Comparison of ENCODE assay signal across 11 cellular contexts in the genomic region with DNA sequence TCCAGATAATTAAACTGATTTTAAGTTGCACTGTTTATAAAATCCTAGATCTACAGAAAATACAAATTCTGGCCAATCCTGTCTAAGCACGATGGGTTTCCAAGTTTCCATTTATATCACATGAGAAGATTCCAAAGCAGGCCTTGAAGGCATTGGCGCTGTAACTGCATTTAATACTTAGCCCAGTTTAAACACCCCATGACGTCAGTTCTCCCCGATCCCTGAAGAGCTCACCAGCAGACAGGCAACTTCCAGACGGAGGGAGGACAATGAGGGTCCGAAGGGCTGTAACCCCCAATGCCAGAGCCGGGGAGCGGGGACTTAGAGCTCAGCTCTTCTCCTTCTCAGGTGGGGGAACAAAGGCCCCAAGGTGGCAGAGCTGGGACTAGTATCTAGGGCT.
DNase-seq lines count a peak whose midpoint lies in the region; ATAC-seq and TF ChIP-seq lines count a peak whose summit lies in the region.
"Had no signal": no experiment of that assay in that cellular context is flagged by ENCODE, and none has a peak within 500 bp of the region (broad histone marks: within the 10 kb centered on the region; RNA-seq: fewer than 3 reads in every experiment).

No MANE protein-coding gene starts in this region.

- ATAC-seq in heart right ventricle (no peak), left ventricle myocardium superior (no peak), GM21515 (IDR thresholded peaks at IDR 0.05; ENCODE audit: unreplicated experiment) (no peak)
- ATAC-seq: A549, left colon had no signal

- H3K27ac Mint-ChIP-seq in nephron = peak overlapping the region; percentile 93 to 99 (median 97)

- H3K4me3 ChIP-seq in heart right ventricle (no peak overlapping the region), urinary bladder (ENCODE audit: low read depth, low read length) (no peak overlapping the region)
- H3K4me3 ChIP-seq: A549 had no signal

- no peaks in the 10 kb centered on the region for H3K9me3 ChIP-seq in heart right ventricle
- H3K9me3 ChIP-seq: A549 had no signal

- H3K36me3 Mint-ChIP-seq in nephron (ENCODE audit: low read depth) = peaks cover 3% of the 10 kb centered on the region

- peaks cover 6% of the 10 kb centered on the region for H3K27me3 Mint-ChIP-seq in nephron (ENCODE audit: low read depth)

- TF ChIP-seq CTCF in heart right ventricle (IDR thresholded peaks at IDR 0.05) = no peak
- no peak for TF ChIP-seq CTCF in nephron (IDR thresholded peaks at IDR 0.05; ENCODE audit: unreplicated experiment in 3 of 3)

- H3K4me1 ChIP-seq in heart right ventricle = peaks cover 34 to 97% (median 79%) of the 10 kb centered on the region in 9 donors
- no peaks in the 10 kb centered on the region for H3K4me1 ChIP-seq in urinary bladder (ENCODE audit: insufficient read depth)

- H3K9me3 Mint-ChIP-seq in nephron = no peaks in the 10 kb centered on the region

- peak overlapping the region in 1 of 3 experiments; percentile 73 for H3K4me3 Mint-ChIP-seq in nephron

- no peaks in the 10 kb centered on the region for H3K27me3 ChIP-seq in heart right ventricle

- H3K36me3 ChIP-seq in heart right ventricle (no peaks in the 10 kb centered on the region), urinary bladder (ENCODE audit: insufficient read depth) (no peaks in the 10 kb centered on the region)

- H3K4me1 Mint-ChIP-seq in nephron = peaks cover 85% of the 10 kb centered on the region

- H3K27ac ChIP-seq in heart right ventricle (peak overlapping the region; percentile 59 to 92 (median 84)), urinary bladder (ENCODE audit: low read depth) (peak overlapping the region; percentile 92)
- H3K27ac ChIP-seq: A549 had no signal

- no peak for DNase-seq in heart right ventricle
- no peak for DNase-seq in left ventricle myocardium superior
- DNase-seq in epidermal melanocyte (ENCODE audit: insufficient read length, low spot score) = peak; percentile 32
- no peak for DNase-seq in SHP77 treated with DMSO at 0.1 percent for 48 hours (lab: John Stamatoyannopoulos, UW)
- DNase-seq in activated T-cell treated with anti-CD3 and anti-CD28 coated beads, Interleukin-2, amount 50 U/mL, for 48 hours = no peak
- DNase-seq: activated T-cell treated with anti-CD3 and anti-CD28 coated beads for 4 hours had no signal

- WGBS in heart right ventricle, 2 donors = 72 to 74% methylated on average over 8 of the region's 8 CpGs
- WGBS in urinary bladder = 40% methylated on average over 8 of the region's 8 CpGs

- intact Hi-C loops in heart right ventricle (cut with DNase I) (loop anchor here in 7 of 10 donors (5.0 to 10.0 kb wide), 7 partner anchors 36 to 466 kb away; a partner anchor contains a TSS), left ventricle myocardium superior (cut with micrococcal nuclease) (no loop called here)
